24 cellular contexts compared by ENCODE assay signal in the genomic region with DNA sequence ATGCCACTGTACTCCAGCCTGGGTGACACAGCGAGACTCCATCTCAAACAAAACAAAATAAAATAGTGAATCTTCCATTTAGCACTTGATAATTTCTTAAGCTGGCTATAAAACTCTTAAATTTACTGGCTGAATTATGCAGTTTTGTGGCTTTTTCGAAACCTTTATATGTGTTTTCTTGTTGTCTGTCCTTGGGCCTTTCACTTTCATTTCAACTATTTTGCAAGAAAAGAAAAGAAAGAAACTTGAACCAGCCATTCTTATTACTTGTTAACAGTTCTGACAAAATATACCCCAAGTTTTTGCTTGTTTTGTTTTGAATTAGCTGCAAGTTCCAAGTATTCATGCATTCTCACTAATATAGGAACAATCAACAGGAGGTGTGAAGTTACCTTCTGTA. TPM values are rescaled to one million over a fixed set of nuclear protein-coding genes. Genes with fewer than 3 reads are reported as not detected.
A peak's percentile ranks its signal among the peaks of the same experiment; 100 is the strongest.
DNase-seq lines count a peak whose midpoint lies in the region; ATAC-seq and TF ChIP-seq lines count a peak whose summit lies in the region.
"Had no signal": no experiment of that assay in that cellular context is flagged by ENCODE, and none has a peak within 500 bp of the region (broad histone marks: within the 10 kb centered on the region; RNA-seq: fewer than 3 reads in every experiment).

No MANE protein-coding gene starts in this region.

- H3K4me1 ChIP-seq in KMS-11 (ENCODE audit: low read depth, poor library complexity, severe bottlenecking) (peaks cover 15% of the 10 kb centered on the region), osteoblast (ENCODE audit: insufficient read depth, low read length) (peaks cover 3% of the 10 kb centered on the region), SJCRH30 (no peaks in the 10 kb centered on the region)
- H3K4me1 ChIP-seq: BLaER1 treated with 17β-estradiol and CSF1 and Interleukin-3, amounts not matched to agents 10 nM and 100 nM had no signal

- H3K4me3 Mint-ChIP-seq in chondrocyte (ENCODE audit: unreplicated experiment): no peak overlapping the region
- H3K4me3 Mint-ChIP-seq: CD4-positive, alpha-beta T cell had no signal

- H3K27me3 Mint-ChIP-seq in chondrocyte (ENCODE audit: low read depth): no peaks in the 10 kb centered on the region

- H3K36me3 Mint-ChIP-seq in chondrocyte (ENCODE audit: low read depth): peaks cover 14% of the 10 kb centered on the region

- H2AFZ ChIP-seq in KMS-11 (ENCODE audit: low read depth) (peak overlapping the region; percentile 71), osteoblast (ENCODE audit: low read length) (no peak overlapping the region)

- ATAC-seq in GM18511 (IDR thresholded peaks at IDR 0.05; ENCODE audit: unreplicated experiment): peak; percentile 51
- ATAC-seq in HG02678 (IDR thresholded peaks at IDR 0.05; ENCODE audit: unreplicated experiment): no peak
- ATAC-seq: HCT116, Panc1 had no signal

- peak overlapping the region; percentile 51; the same call in 1 of the 2 replicates for H3K9ac ChIP-seq in KMS-11
- H3K9ac ChIP-seq: BLaER1 treated with 17β-estradiol and CSF1 and Interleukin-3, amounts not matched to agents 10 nM and 100 nM had no signal

- no peaks in the 10 kb centered on the region for H4K20me1 ChIP-seq in KMS-11 (ENCODE audit: insufficient read depth)
- H4K20me1 ChIP-seq in osteoblast (ENCODE audit: insufficient read depth, low read length): peaks cover 27% of the 10 kb centered on the region
- H4K20me1 ChIP-seq: BLaER1 treated with 17β-estradiol and CSF1 and Interleukin-3, amounts not matched to agents 10 nM and 100 nM had no signal

- H3K27me3 ChIP-seq in KMS-11 (ENCODE audit: insufficient read depth, low read depth) (no peaks in the 10 kb centered on the region), osteoblast (ENCODE audit: insufficient read depth, low read length) (no peaks in the 10 kb centered on the region), SJCRH30 (0 out of 2 replicates have a peak, but pooled peaks cover 3% of the 10 kb centered on the region)
- H3K27me3 ChIP-seq: BLaER1 treated with 17β-estradiol and CSF1 and Interleukin-3, amounts not matched to agents 10 nM and 100 nM had no signal

- H3K4me3 ChIP-seq in KMS-11 (IDR thresholded peaks at IDR 0.05; ENCODE audit: insufficient read depth, low read depth, low read length): no peak overlapping the region
- H3K4me3 ChIP-seq in fibroblast of villous mesenchyme (ENCODE audit: low read depth, low read length): no peak overlapping the region
- peak overlapping the region; percentile 2 for H3K4me3 ChIP-seq in osteoblast (ENCODE audit: insufficient read depth, low read length)
- H3K4me3 ChIP-seq in SJCRH30: no peak overlapping the region
- H3K4me3 ChIP-seq: BLaER1 treated with 17β-estradiol and CSF1 and Interleukin-3, amounts not matched to agents 10 nM and 100 nM had no signal

- peak; percentile 23 for DNase-seq in fibroblast of villous mesenchyme (ENCODE audit: low read depth)
- no peak for DNase-seq in osteoblast (ENCODE audit: insufficient read length, low spot score, missing footprints)
- DNase-seq in SJCRH30: no peak
- DNase-seq in inferior parietal cortex (ENCODE audit: extremely low spot score): no peak
- no peak for DNase-seq in chondrocyte (ENCODE audit: low spot score)
- DNase-seq: AML-193; CD4-positive, alpha-beta T cell; DMS53; IMR-90; KG1; NCI-H1048; NCI-H1417; NCI-H1694; NCI-H2029 treated with DMSO at 0.1 percent for 48 hours; NCI-H446 treated with DMSO at 0.1 percent for 48 hours; NCI-H526; SHP77 had no signal

- no peaks in the 10 kb centered on the region for H3K79me2 ChIP-seq in KMS-11 (ENCODE audit: insufficient read depth, low read depth)
- H3K79me2 ChIP-seq in osteoblast (ENCODE audit: insufficient read depth, low read length): peaks cover 12% of the 10 kb centered on the region

- H3K4me1 Mint-ChIP-seq in chondrocyte (ENCODE audit: low read depth): peaks cover 3% of the 10 kb centered on the region

- no peak overlapping the region for H3K27ac Mint-ChIP-seq in chondrocyte (ENCODE audit: unreplicated experiment)
- H3K27ac Mint-ChIP-seq: CD4-positive, alpha-beta T cell had no signal

- H3K36me3 ChIP-seq in KMS-11 (ENCODE audit: insufficient read depth): no peaks in the 10 kb centered on the region
- H3K36me3 ChIP-seq in osteoblast (ENCODE audit: insufficient read depth, low read length): peaks cover 37% of the 10 kb centered on the region
- no peaks in the 10 kb centered on the region for H3K36me3 ChIP-seq in SJCRH30
- H3K36me3 ChIP-seq: BLaER1 treated with 17β-estradiol and CSF1 and Interleukin-3, amounts not matched to agents 10 nM and 100 nM had no signal

- H3K4me2 ChIP-seq in KMS-11 (peak overlapping the region; percentile 71), osteoblast (ENCODE audit: insufficient read depth, low read length) (peak overlapping the region; percentile 70)
- H3K4me2 ChIP-seq: BLaER1 treated with 17β-estradiol and CSF1 and Interleukin-3, amounts not matched to agents 10 nM and 100 nM had no signal

- peak overlapping the region; percentile 58 for H3K27ac ChIP-seq in KMS-11
- no peak overlapping the region for H3K27ac ChIP-seq in osteoblast (ENCODE audit: low read depth, low read length)
- no peak overlapping the region for H3K27ac ChIP-seq in SJCRH30
- H3K27ac ChIP-seq: BLaER1 treated with 17β-estradiol and CSF1 and Interleukin-3, amounts not matched to agents 10 nM and 100 nM; RWPE1 had no signal

- H3K9me3 Mint-ChIP-seq in chondrocyte (ENCODE audit: low read depth): no peaks in the 10 kb centered on the region
- H3K9me3 Mint-ChIP-seq: CD4-positive, alpha-beta T cell had no signal

- TF ChIP-seq CTCF in KMS-11 (conservative IDR thresholded peaks at IDR 0.05; ENCODE audit: low read depth, low read length) (no peak), fibroblast of villous mesenchyme (IDR thresholded peaks at IDR 0.05; ENCODE audit: insufficient read depth, low read depth, low read length) (no peak), osteoblast (IDR thresholded peaks at IDR 0.05; ENCODE audit: extremely low read depth, low read depth, low read length) (no peak), chondrocyte (IDR thresholded peaks at IDR 0.05) (no peak)

- H3K9me3 ChIP-seq in osteoblast (ENCODE audit: low read depth, low read length): no peaks in the 10 kb centered on the region
- H3K9me3 ChIP-seq in SJCRH30 (replicated peaks): no peaks in the 10 kb centered on the region
- H3K9me3 ChIP-seq: BLaER1 treated with 17β-estradiol and CSF1 and Interleukin-3, amounts not matched to agents 10 nM and 100 nM had no signal

RNA-seq across cellular contexts. Expression of a gene that starts 42.8 kb away (rescaled TPM):
- total RNA-seq in fibroblast of villous mesenchyme: 13.9 and 32.4 TPM in 2 replicates
- 13.0 and 14.7 TPM in 2 replicates for total RNA-seq in osteoblast
- 1.4 and 1.8 TPM in 2 replicates for total RNA-seq in SJCRH30 (2014; rRNA removed; shearing (Covaris generic))
- 30.3 to 62.8 TPM (median 32.0 TPM) in 3 replicates for total RNA-seq in chondrocyte
- total RNA-seq: CD4-positive, alpha-beta T cell had no signal
